Comparison of ENCODE assay signal across 17 cellular contexts in genomic region chr2:160077912-160078585, GRCh38. TPM values are rescaled to one million over a fixed set of nuclear protein-coding genes. Genes with fewer than 3 reads are reported as not detected.
"Had no signal": no experiment of that assay in that cellular context is flagged by ENCODE, and none has a peak within 500 bp of the region (broad histone marks: within the 10 kb centered on the region; RNA-seq: fewer than 3 reads in every experiment).

No MANE protein-coding gene starts in this region.

- H3K27me3 Mint-ChIP-seq: activated naive CD8-positive, alpha-beta T cell treated with anti-CD3 and anti-CD28 coated beads, Interleukin-2, amount 50 U/mL, for 24 hours had no signal

- ATAC-seq: activated CD4-positive, alpha-beta T cell treated with anti-CD3 and anti-CD28 coated beads for 36 hours; activated CD8-positive, alpha-beta T cell treated with anti-CD3 and anti-CD28 coated beads for 36 hours; activated naive CD8-positive, alpha-beta T cell treated with anti-CD3 and anti-CD28 coated beads, Interleukin-2, amount 50 U/mL, for 24 hours; left cardiac atrium had no signal

- H3K27ac ChIP-seq: ascending aorta, cardiac muscle cell, epithelial cell of prostate, ovary, SJCRH30, tibial nerve, WERI-Rb-1 had no signal

- H3K36me3 Mint-ChIP-seq: immature natural killer cell had no signal

- H3K27me3 ChIP-seq: ascending aorta, cardiac muscle cell, ovary, SJCRH30, tibial nerve had no signal

- H3K27ac Mint-ChIP-seq: activated CD4-positive, alpha-beta T cell treated with anti-CD3 and anti-CD28 coated beads for 36 hours; activated CD8-positive, alpha-beta T cell treated with anti-CD3 and anti-CD28 coated beads for 36 hours; activated naive CD8-positive, alpha-beta T cell treated with anti-CD3 and anti-CD28 coated beads, Interleukin-2, amount 50 U/mL, for 24 hours; immature natural killer cell had no signal

- DNase-seq: activated CD4-positive, alpha-beta T cell treated with anti-CD3 and anti-CD28 coated beads for 36 hours; activated CD8-positive, alpha-beta memory T cell treated with anti-CD3 and anti-CD28 coated beads, Interleukin-2, amount 50 U/mL, for 4 hours; activated CD8-positive, alpha-beta T cell treated with anti-CD3 and anti-CD28 coated beads for 36 hours; activated naive CD8-positive, alpha-beta T cell treated with anti-CD3 and anti-CD28 coated beads, Interleukin-2, amount 50 U/mL, for 24 hours; effector CD8-positive, alpha-beta T cell; immature natural killer cell; left cardiac atrium; ovary; retina; SJCRH30; SW 1271; WERI-Rb-1 had no signal

- H3K36me3 ChIP-seq: ascending aorta, cardiac muscle cell, ovary, SJCRH30, tibial nerve, WERI-Rb-1 had no signal

- H3K4me3 Mint-ChIP-seq: activated CD4-positive, alpha-beta T cell treated with anti-CD3 and anti-CD28 coated beads for 36 hours; activated CD8-positive, alpha-beta T cell treated with anti-CD3 and anti-CD28 coated beads for 36 hours; activated naive CD8-positive, alpha-beta T cell treated with anti-CD3 and anti-CD28 coated beads, Interleukin-2, amount 50 U/mL, for 24 hours; immature natural killer cell; neural crest cell had no signal

- H3K4me1 ChIP-seq: SJCRH30 had no signal

- H3K9me3 Mint-ChIP-seq: activated naive CD8-positive, alpha-beta T cell treated with anti-CD3 and anti-CD28 coated beads, Interleukin-2, amount 50 U/mL, for 24 hours had no signal

- H3K9me3 ChIP-seq: ascending aorta, ovary, SJCRH30 had no signal

- H3K4me1 Mint-ChIP-seq: activated CD4-positive, alpha-beta T cell treated with anti-CD3 and anti-CD28 coated beads for 36 hours; activated naive CD8-positive, alpha-beta T cell treated with anti-CD3 and anti-CD28 coated beads, Interleukin-2, amount 50 U/mL, for 24 hours; immature natural killer cell; neural crest cell had no signal

- H3K4me3 ChIP-seq: ascending aorta, cardiac muscle cell, ovary, SJCRH30, tibial nerve had no signal

RNA-seq across cellular contexts. Expression of gene PLA2R1, which starts 15.6 kb away (rescaled TPM):
- total RNA-seq: activated CD8-positive, alpha-beta T cell treated with anti-CD3 and anti-CD28 coated beads for 36 hours; SJCRH30 had no signal
- polyA plus RNA-seq: cardiac muscle cell, immature natural killer cell had no signal
